ENCODE assay signal across 8 cellular contexts in the genomic region with DNA sequence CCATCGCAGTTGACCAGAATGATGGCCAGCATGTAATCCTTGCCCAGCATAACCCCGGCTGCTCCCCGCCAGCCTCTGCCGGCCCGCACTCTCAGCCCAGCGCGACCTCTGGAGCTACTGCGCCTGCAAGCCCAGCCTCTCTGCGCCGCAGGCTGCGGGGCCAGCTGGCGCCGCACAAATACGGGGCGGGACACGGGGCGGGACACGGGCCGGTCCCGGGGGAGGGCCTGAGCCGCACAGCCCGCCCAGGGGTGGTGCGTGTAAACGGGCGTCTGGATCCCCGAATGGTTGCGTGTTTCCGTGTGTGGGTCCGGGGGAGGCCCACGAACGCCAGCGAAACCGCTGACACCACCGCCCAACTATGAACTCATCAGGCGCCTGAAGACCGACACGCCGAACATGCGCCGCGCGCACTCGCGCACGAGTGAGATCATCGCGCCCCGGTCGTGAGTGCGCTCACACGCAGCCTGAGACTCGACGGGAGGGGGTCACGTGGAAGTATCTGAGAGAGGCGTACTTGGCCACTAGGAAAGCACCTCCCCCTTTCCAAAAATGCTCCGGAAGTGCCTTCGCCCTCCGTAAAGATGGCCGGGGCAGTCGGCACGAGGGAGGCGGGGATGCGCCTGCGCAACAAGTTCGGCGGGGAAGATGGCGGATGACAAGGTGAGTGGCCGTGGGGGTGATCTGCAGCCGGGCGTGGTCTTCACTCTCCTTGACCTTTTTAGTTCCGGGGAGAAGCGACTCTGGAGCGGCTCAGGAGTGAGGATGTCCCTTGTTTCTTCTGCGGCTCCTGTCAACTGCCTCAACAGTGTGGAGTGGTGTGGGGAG. TPM values are rescaled to one million over a fixed set of nuclear protein-coding genes. Genes with fewer than 3 reads are reported as not detected.
DNase-seq lines count a peak whose midpoint lies in the region; ATAC-seq, FAIRE-seq and TF ChIP-seq lines count a peak whose summit lies in the region.

Gene APBB3 (minus strand): TSS at position 403 of the 828 bp plus-strand sequence. CDS start 353 bp downstream, at position 50.
Gene SLC35A4 (plus strand): TSS at position 633 of the 828 bp plus-strand sequence. CDS start 2,342 bp downstream, outside the sequence.

- no peaks in the 10 kb centered on the region for H3K27me3 ChIP-seq in upper lobe of right lung

- DNase-seq in GM12892 (ENCODE audit: insufficient read length): peak; percentile 93
- DNase-seq in NCI-H1694 (lab: John Stamatoyannopoulos, UW): peak; percentile 95
- peak; percentile 98 for DNase-seq in amniotic stem cell (lab: John Stamatoyannopoulos, UW)
- peak; percentile 98 for DNase-seq in left cardiac atrium
- DNase-seq in posterior vena cava (ENCODE audit: low spot score): peak; percentile 99
- DNase-seq in upper lobe of right lung: peak; percentile 97

- ATAC-seq in HG02870 (IDR thresholded peaks at IDR 0.05; ENCODE audit: unreplicated experiment): peak; percentile 88
- peak; percentile 94 to 95 for ATAC-seq in left cardiac atrium
- ATAC-seq in upper lobe of right lung: peak; percentile 93

- H3K36me3 ChIP-seq in upper lobe of right lung: peaks cover 25% of the 10 kb centered on the region

- peak within 1 kb of the TSS; percentile 72 for H3K4me3 ChIP-seq in upper lobe of right lung

- no peak for TF ChIP-seq CTCF in upper lobe of right lung (IDR thresholded peaks at IDR 0.05)

- H3K36me3 Mint-ChIP-seq in T-helper 1 cell treated with Interleukin-12 subunit alpha and Interleukin-12 subunit beta and Interleukin-4 antibody, amounts not matched to agents 30 μg/mL and 1 μg/mL, for 36 hours (ENCODE audit: low read depth): peaks cover 32% of the 10 kb centered on the region

- H3K27ac ChIP-seq in upper lobe of right lung: peak within 1 kb of the TSS; percentile 96

- H3K4me1 ChIP-seq in upper lobe of right lung: peaks cover 30% of the 10 kb centered on the region

- TF ChIP-seq POLR2A in GM12892 (IDR thresholded peaks at IDR 0.05; ENCODE audit: low read depth, low read length): peak; percentile 94

- FAIRE-seq in GM12892 (lab: Jason Lieb, UNC): peak; percentile 99

- intact Hi-C loops in left cardiac atrium (cut with DNase I) (loop anchor here (5.0 to 10.0 kb wide), 2 partner anchors 68 to 80 kb away; partner anchors contain the start of genes CD14 (in 1 of the 2), IK (in 1 of the 2) and NDUFA2 (in 1 of the 2)), posterior vena cava (cut with DNase I) (loop anchor here (5.0 to 10.0 kb wide), 2 partner anchors 70 to 73 kb away; partner anchors contain the start of genes TMCO6 (in 2 of the 2) and CD14 (in 1 of the 2)), upper lobe of right lung (cut with DNase I) (loop anchor here (10.0 kb wide), 1 partner anchor 70 kb away; the partner anchor contains the start of genes CD14 and TMCO6)

- no peaks in the 10 kb centered on the region for H3K27me3 Mint-ChIP-seq in T-helper 1 cell treated with Interleukin-12 subunit alpha and Interleukin-12 subunit beta and Interleukin-4 antibody, amounts not matched to agents 30 μg/mL and 1 μg/mL, for 36 hours (ENCODE audit: low read depth)

- peak within 1 kb of the TSS; percentile 95 for H3K4me3 Mint-ChIP-seq in T-helper 1 cell treated with Interleukin-12 subunit alpha and Interleukin-12 subunit beta and Interleukin-4 antibody, amounts not matched to agents 30 μg/mL and 1 μg/mL, for 36 hours

- H3K9me3 ChIP-seq in upper lobe of right lung: no peaks in the 10 kb centered on the region

- peak within 1 kb of the TSS; percentile 94 for H3K27ac Mint-ChIP-seq in T-helper 1 cell treated with Interleukin-12 subunit alpha and Interleukin-12 subunit beta and Interleukin-4 antibody, amounts not matched to agents 30 μg/mL and 1 μg/mL, for 36 hours

- H3K9me3 Mint-ChIP-seq in T-helper 1 cell treated with Interleukin-12 subunit alpha and Interleukin-12 subunit beta and Interleukin-4 antibody, amounts not matched to agents 30 μg/mL and 1 μg/mL, for 36 hours: no peaks in the 10 kb centered on the region

- peaks cover 37% of the 10 kb centered on the region for H3K4me1 Mint-ChIP-seq in T-helper 1 cell treated with Interleukin-12 subunit alpha and Interleukin-12 subunit beta and Interleukin-4 antibody, amounts not matched to agents 30 μg/mL and 1 μg/mL, for 36 hours (ENCODE audit: low read depth)

RNA-seq across cellular contexts. Expression of gene APBB3, which starts in this region (rescaled TPM):
- polyA plus RNA-seq in GM12892 (2012; ENCODE audit: missing spikeins): 25.9 TPM
- total RNA-seq in left cardiac atrium: 10 to 100 TPM; 11.4 to 14.3 TPM
- 10 to 100 TPM; 12.5 to 19.7 TPM for total RNA-seq in posterior vena cava
- total RNA-seq in upper lobe of right lung: 25.8 TPM

RNA-seq across cellular contexts. Expression of gene SLC35A4, which starts in this region (rescaled TPM):
- 76.3 TPM for polyA plus RNA-seq in GM12892 (2012; ENCODE audit: missing spikeins)
- total RNA-seq in left cardiac atrium: 10 to 100 TPM; 70.3 to 79.3 TPM
- 10 to 100 TPM; 43.9 to 55.0 TPM for total RNA-seq in posterior vena cava
- total RNA-seq in upper lobe of right lung: 89.4 TPM

Comparison
In these comparisons a context has a peak if more than half of its experiments do, and no peak if none do; other contexts are left out.
1. Peak in every context shown above with its lines: DNase-seq, ATAC-seq, H3K4me3 ChIP-seq and H3K27ac ChIP-seq.